Comparison of ENCODE assay signal across 1 cellular context in genomic region chr9:135951889-135952663, GRCh38.
TF ChIP-seq lines count a peak whose summit lies in the region.

No MANE protein-coding gene starts in this region.

TF ChIP-seq in K562, 482 proteins besides CTCF, POLR2A, EP300 and RAD21 (continued from another document and continues in another):
- TF ChIP-seq CLOCK (CRISPR knock-in tag; IDR thresholded peaks at IDR 0.05; ENCODE audit: borderline replicate concordance) (peak; percentile 63; the same call in 1 of the 2 replicates), POLR2AphosphoS5 (IDR thresholded peaks at IDR 0.05; ENCODE audit: control insufficient read depth, insufficient read depth, low read depth, low read length) (peak; percentile 99), SREBF2 (CRISPR knock-in tag; IDR thresholded peaks at IDR 0.05) (no peak), MBD1 (CRISPR knock-in tag; IDR thresholded peaks at IDR 0.05) (no peak), JUN (IDR thresholded peaks at IDR 0.05; ENCODE audit: borderline replicate concordance, low read depth, low read length) (peak; percentile 85), JUN (CRISPR knock-in tag; IDR thresholded peaks at IDR 0.05; ENCODE audit: borderline replicate concordance) (peak; percentile 10; the same call in 1 of the 2 replicates), WHSC1 (IDR thresholded peaks at IDR 0.05; ENCODE audit: low read length) (peak; percentile 33), BRF2 (IDR thresholded peaks at IDR 0.05; ENCODE audit: borderline replicate concordance, insufficient read depth, insufficient read length) (no peak), ZNF23 (CRISPR knock-in tag; IDR thresholded peaks at IDR 0.05) (peak; percentile 67; the same call in 1 of the 2 replicates), EZH2 (IDR thresholded peaks at IDR 0.05; ENCODE audit: borderline replicate concordance, low read depth, low read length) (no peak), RBM17 (IDR thresholded peaks at IDR 0.05; ENCODE audit: borderline replicate concordance, low read depth, low read length) (no peak), ZFP91 (CRISPR knock-in tag; IDR thresholded peaks at IDR 0.05) (no peak), E2F6 (IDR thresholded peaks at IDR 0.05; ENCODE audit: borderline replicate concordance in 1 of 2, extremely low read depth in 1 of 2, insufficient read depth in 1 of 2, insufficient read length in 1 of 2, low read depth in 1 of 2, low read length in 1 of 2, poor library complexity in 1 of 2, severe bottlenecking in 1 of 2) (peak in 1 of 2 experiments; percentile 13), SIN3B (IDR thresholded peaks at IDR 0.05; ENCODE audit: low read depth) (no peak), ZNF668 (CRISPR knock-in tag; IDR thresholded peaks at IDR 0.05) (no peak), ZNF165 (CRISPR knock-in tag; IDR thresholded peaks at IDR 0.05; ENCODE audit: borderline replicate concordance) (peak; percentile 39; the same call in 1 of the 2 replicates), ZNF316 (IDR thresholded peaks at IDR 0.05) (no peak), KLF13 (tag; IDR thresholded peaks at IDR 0.05; ENCODE audit: borderline replicate concordance, low read depth) (peak; percentile 75; the same call in 1 of the 2 replicates), E2F5 (CRISPR knock-in tag; IDR thresholded peaks at IDR 0.05) (peak; percentile 17; the same call in 1 of the 2 replicates), MLX (CRISPR knock-in tag; conservative IDR thresholded peaks at IDR 0.05) (no peak), SNIP1 (IDR thresholded peaks at IDR 0.05; ENCODE audit: low read depth) (no peak), HNRNPL (IDR thresholded peaks at IDR 0.05; ENCODE audit: low read depth, low read length) (0 out of 2 replicates have a peak, but pooled peaks have one; percentile 29), CC2D1A (IDR thresholded peaks at IDR 0.05) (peak; percentile 95), DEAF1 (CRISPR knock-in tag; IDR thresholded peaks at IDR 0.05) (peak; percentile 26; the same call in 1 of the 2 replicates), IFI16 (CRISPR knock-in tag; IDR thresholded peaks at IDR 0.05) (no peak), ZNF140 (CRISPR knock-in tag; IDR thresholded peaks at IDR 0.05) (no peak), RFX1 (IDR thresholded peaks at IDR 0.05) (no peak), ATF2 (CRISPR knock-in tag; IDR thresholded peaks at IDR 0.05) (no peak), KDM4B (IDR thresholded peaks at IDR 0.05; ENCODE audit: borderline replicate concordance in 2 of 2, low read depth in 1 of 2) (no peak), ZNF586 (CRISPR knock-in tag; conservative IDR thresholded peaks at IDR 0.05) (no peak), ZNF347 (CRISPR knock-in tag; IDR thresholded peaks at IDR 0.05; ENCODE audit: low read depth) (no peak), HDAC3 (IDR thresholded peaks at IDR 0.05; ENCODE audit: borderline replicate concordance, partially characterized antibody) (no peak), CREB3L1 (IDR thresholded peaks at IDR 0.05; ENCODE audit: borderline replicate concordance, low read depth) (peak; percentile 58; the same call in 1 of the 2 replicates), ZNF57 (CRISPR knock-in tag; IDR thresholded peaks at IDR 0.05) (peak; percentile 71; the same call in 1 of the 2 replicates), HMG20B (CRISPR knock-in tag; IDR thresholded peaks at IDR 0.05) (no peak), TAF9B (IDR thresholded peaks at IDR 0.05; ENCODE audit: partially characterized antibody) (no peak), OTX1 (CRISPR knock-in tag; IDR thresholded peaks at IDR 0.05) (peak; percentile 83; the same call in 1 of the 2 replicates), ZNF134 (CRISPR knock-in tag; conservative IDR thresholded peaks at IDR 0.05) (peak; percentile 29; the same call in 1 of the 2 replicates), NCOA4 (IDR thresholded peaks at IDR 0.05; ENCODE audit: partially characterized antibody) (no peak), ETV1 (tag; conservative IDR thresholded peaks at IDR 0.05; ENCODE audit: low read depth) (peak; percentile 66), MCM5 (IDR thresholded peaks at IDR 0.05; ENCODE audit: low read depth) (no peak), RBFOX2 (IDR thresholded peaks at IDR 0.05; ENCODE audit: low read depth, low read length) (peak; percentile 65), E2F3 (CRISPR knock-in tag; IDR thresholded peaks at IDR 0.05) (no peak), SFPQ (IDR thresholded peaks at IDR 0.05; ENCODE audit: low read depth, low read length) (no peak), SAFB2 (IDR thresholded peaks at IDR 0.05; ENCODE audit: borderline replicate concordance, low read depth, low read length, severe bottlenecking) (no peak), KAT7 (CRISPR knock-in tag; IDR thresholded peaks at IDR 0.05; ENCODE audit: borderline replicate concordance) (peak; percentile 93; the same call in 1 of the 2 replicates), ZC3H4 (CRISPR knock-in tag; IDR thresholded peaks at IDR 0.05; ENCODE audit: borderline replicate concordance) (peak; percentile 47; the same call in 1 of the 2 replicates), GABPB1 (CRISPR knock-in tag; IDR thresholded peaks at IDR 0.05) (peak; percentile 73; the same call in 1 of the 2 replicates)
